10 cellular contexts compared by ENCODE assay signal in the genomic region with DNA sequence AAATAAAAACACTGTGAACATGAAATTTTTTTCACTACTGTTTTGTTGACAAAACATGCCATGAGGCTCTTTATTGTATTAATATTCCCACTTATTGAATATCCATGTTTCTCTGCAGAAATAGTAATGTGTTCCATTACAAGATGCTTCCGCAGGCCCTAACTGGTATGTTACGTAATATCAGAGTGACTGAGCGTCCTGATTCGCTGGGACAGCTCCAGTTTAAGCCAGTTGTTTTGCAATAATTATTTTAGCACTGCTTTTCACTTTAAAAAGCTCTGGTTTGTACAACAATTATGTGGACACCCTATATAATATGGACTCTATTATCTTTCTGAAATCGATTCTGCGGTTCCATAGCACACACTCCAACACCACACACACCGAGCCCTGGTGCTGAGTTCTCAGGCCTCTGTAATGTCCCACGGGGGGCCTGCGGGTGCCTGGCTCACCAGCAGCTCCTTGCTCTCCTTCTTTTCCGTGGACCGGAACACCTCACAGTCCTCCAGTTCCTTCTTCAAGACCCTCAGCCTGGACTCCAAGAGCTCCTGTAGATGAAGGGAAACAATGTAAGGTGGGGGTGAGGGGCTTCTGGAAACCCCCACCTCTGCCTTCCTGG. TPM values are rescaled to one million over a fixed set of nuclear protein-coding genes. Genes with fewer than 3 reads are reported as not detected.
DNase-seq lines count a peak whose midpoint lies in the region; ATAC-seq and TF ChIP-seq lines count a peak whose summit lies in the region.
"Had no signal": no experiment of that assay in that cellular context is flagged by ENCODE, and none has a peak within 500 bp of the region (broad histone marks: within the 10 kb centered on the region; RNA-seq: fewer than 3 reads in every experiment).

No MANE protein-coding gene starts in this region.

- 76% methylated on average over 11 of the region's 11 CpGs for WGBS in esophagus muscularis mucosa

- H3K27ac ChIP-seq in PC-9 (no peak overlapping the region), esophagus muscularis mucosa (replicated peaks in 1 of 4) (peak overlapping the region; percentile 18 to 86 (median 84)), rectal smooth muscle tissue (ENCODE audit: low read depth, low read length) (no peak overlapping the region)

- intact Hi-C loops in Caco-2 (cut with micrococcal nuclease; ENCODE audit: unreplicated experiment), result no loop called here
- intact Hi-C loops in PC-9 (cut with micrococcal nuclease; ENCODE audit: unreplicated experiment), result no loop called here
- intact Hi-C loops in esophagus muscularis mucosa (cut with DNase I), result no loop called here

- no peak for TF ChIP-seq POLR2A in esophagus muscularis mucosa (IDR thresholded peaks at IDR 0.05; ENCODE audit: low read depth)

- H3K9ac ChIP-seq in rectal smooth muscle tissue (ENCODE audit: low read length), result no peak overlapping the region

- H3K4me3 Mint-ChIP-seq in Caco-2 (ENCODE audit: unreplicated experiment), result peak overlapping the region; percentile 82

- H3K9me2 ChIP-seq in PC-9 (ENCODE audit: insufficient read depth), result no peaks in the 10 kb centered on the region

- H3K4me3 ChIP-seq in Caco-2 (ENCODE audit: low read depth, low read length) (no peak overlapping the region), PC-9 (peak overlapping the region; percentile 65; the same call in 1 of the 2 replicates), esophagus muscularis mucosa (peak overlapping the region in 2 of 4 donors; percentile 75 to 76), rectal smooth muscle tissue (ENCODE audit: low read length) (peak overlapping the region; percentile 79)

- BruUV-seq in Caco-2 (replicated peaks; lab: Mats Ljungman, UMichigan), result no TSS peak
- no TSS peak for BruUV-seq in PC-9 (replicated peaks; lab: Mats Ljungman, UMichigan)

- H3K27me3 ChIP-seq in Caco-2 (replicated peaks; ENCODE audit: control insufficient read depth, insufficient read depth, low read length), result no peaks in the 10 kb centered on the region; the same call in 1 of the 2 replicates
- no peaks in the 10 kb centered on the region for H3K27me3 ChIP-seq in PC-9 (ENCODE audit: insufficient read depth, low read depth)
- no peaks in the 10 kb centered on the region for H3K27me3 ChIP-seq in esophagus muscularis mucosa
- peaks cover 4% of the 10 kb centered on the region for H3K27me3 ChIP-seq in rectal smooth muscle tissue (ENCODE audit: control insufficient read depth, insufficient read depth, low read length)

- ATAC-seq in HG03457 (IDR thresholded peaks at IDR 0.05; ENCODE audit: unreplicated experiment), result no peak

- no peak overlapping the region for H3K27ac Mint-ChIP-seq in Caco-2 (ENCODE audit: unreplicated experiment)

- POLR2A ChIA-PET in Caco-2 (lab: Charles Lee) (no interaction called here), PC-9 (lab: Charles Lee; ENCODE audit: unreplicated experiment) (interaction anchor here (0.7 kb wide), 1 partner anchor 16 kb away, joined by 4 read pairs; no protein-coding TSS in a partner anchor)

- H3K79me2 ChIP-seq in PC-9 (ENCODE audit: low read depth), result no peaks in the 10 kb centered on the region

- CTCF ChIA-PET in Caco-2 (lab: Charles Lee) (interaction anchor here (0.6 kb wide), 1 partner anchor 23 kb away, joined by 3 read pairs; no protein-coding TSS in a partner anchor), PC-9 (lab: Charles Lee) (no interaction called here)

- TF ChIP-seq CTCF in Caco-2 (IDR thresholded peaks at IDR 0.05; ENCODE audit: insufficient read depth in 1 of 2, low read depth in 1 of 2, low read length in 1 of 2, severe bottlenecking in 1 of 2, unreplicated experiment in 1 of 2), result no peak
- TF ChIP-seq CTCF in PC-9 (conservative IDR thresholded peaks at IDR 0.05), result no peak
- TF ChIP-seq CTCF in esophagus muscularis mucosa (IDR thresholded peaks at IDR 0.05), result no peak

- no peaks in the 10 kb centered on the region for H4K20me1 ChIP-seq in PC-9 (ENCODE audit: insufficient read depth)

- no peaks in the 10 kb centered on the region for H3K9me3 Mint-ChIP-seq in Caco-2 (ENCODE audit: unreplicated experiment)

- peaks cover 15% of the 10 kb centered on the region for H3K27me3 Mint-ChIP-seq in Caco-2 (ENCODE audit: insufficient read depth, unreplicated experiment)

- peaks cover 39% of the 10 kb centered on the region for H3K4me1 Mint-ChIP-seq in Caco-2 (ENCODE audit: low read depth, unreplicated experiment)

- H2AFZ ChIP-seq in PC-9, result no peak overlapping the region

- peaks cover 21% of the 10 kb centered on the region; the same call in 1 of the 2 replicates for H3F3A ChIP-seq in PC-9 (ENCODE audit: insufficient read depth, low read depth)

- DNase-seq in Caco-2, result no peak
- DNase-seq in PC-9, result no peak
- DNase-seq in esophagus muscularis mucosa (ENCODE audit: extremely low spot score), result no peak
- no peak for DNase-seq in NCI-H1436 (lab: John Stamatoyannopoulos, UW)
- no peak for DNase-seq in NCI-H2196 treated with DMSO at 0.1 percent for 48 hours (lab: John Stamatoyannopoulos, UW; ENCODE audit: unreplicated experiment)
- no peak for DNase-seq in cerebellar nuclear complex (lab: John Stamatoyannopoulos, UW)

- H3K4me2 ChIP-seq in PC-9, result peak overlapping the region; percentile 82

- H3K9me3 ChIP-seq in Caco-2 (no peaks in the 10 kb centered on the region), PC-9 (ENCODE audit: insufficient read depth, low read depth) (no peaks in the 10 kb centered on the region), esophagus muscularis mucosa (no peaks in the 10 kb centered on the region)

- TF ChIP-seq EP300 in esophagus muscularis mucosa (IDR thresholded peaks at IDR 0.05), result no peak

- H3K36me3 ChIP-seq in Caco-2 (ENCODE audit: control insufficient read depth, insufficient read depth, low read length) (no peaks in the 10 kb centered on the region), PC-9 (ENCODE audit: low read depth) (no peaks in the 10 kb centered on the region), esophagus muscularis mucosa (peaks cover 0 to 11% (median 0%) of the 10 kb centered on the region in 4 donors), rectal smooth muscle tissue (ENCODE audit: control insufficient read depth, insufficient read depth, low read length) (no peaks in the 10 kb centered on the region)

- no peaks in the 10 kb centered on the region for H3K4me1 ChIP-seq in Caco-2
- peaks cover 12% of the 10 kb centered on the region for H3K4me1 ChIP-seq in PC-9 (replicated peaks; ENCODE audit: insufficient read depth)
- H3K4me1 ChIP-seq in esophagus muscularis mucosa, result peaks cover 14 to 47% (median 40%) of the 10 kb centered on the region in 4 donors
- H3K4me1 ChIP-seq in rectal smooth muscle tissue (ENCODE audit: control insufficient read depth, insufficient read depth, low read length), result no peaks in the 10 kb centered on the region

- peaks cover 32% of the 10 kb centered on the region for H3K36me3 Mint-ChIP-seq in Caco-2 (ENCODE audit: insufficient read depth, unreplicated experiment)

RNA-seq across cellular contexts. Expression of a gene that starts 1.8 kb away (rescaled TPM):
- total RNA-seq in Caco-2 (2022) (0.86 and 1.0 TPM in 2 replicates), PC-9 (2021) (9.2 and 10.4 TPM in 2 replicates), esophagus muscularis mucosa (1 to 10 TPM; 2.1 to 5.8 (median 3.4) TPM)

RNA-seq across cellular contexts. Expression of a gene that starts 19.9 kb away (rescaled TPM):
- total RNA-seq in Caco-2 (2022), result 23.6 and 28.7 TPM in 2 replicates
- total RNA-seq in PC-9 (2021), result 57.6 and 66.0 TPM in 2 replicates
- 10 to 100 TPM in 3 of 4 donors, 1 to 10 TPM in 1; 9.8 to 22.4 (median 18.2) TPM for total RNA-seq in esophagus muscularis mucosa

RNA-seq across cellular contexts. Expression of a gene that starts 40.5 kb away (rescaled TPM):
- 2,098 and 2,258 TPM in 2 replicates for total RNA-seq in Caco-2 (2022)
- total RNA-seq in PC-9 (2021), result 2,373 and 2,766 TPM in 2 replicates
- 1,000 to 10,000 TPM; 1,252 to 1,898 (median 1,625) TPM for total RNA-seq in esophagus muscularis mucosa

RNA-seq across cellular contexts. Expression of a gene that starts 55.8 kb away (rescaled TPM):
- total RNA-seq in Caco-2 (2022) (not detected in 2 replicates), PC-9 (2021) (not detected in 2 replicates), esophagus muscularis mucosa (not detected)
- total RNA-seq: lung, SK-MEL-5 had no signal

RNA-seq across cellular contexts. Expression of a gene that starts 57.7 kb away (rescaled TPM):
- 11.9 and 13.6 TPM in 2 replicates for total RNA-seq in Caco-2 (2022)
- 15.2 and 15.7 TPM in 2 replicates for total RNA-seq in PC-9 (2021)
- 10 to 100 TPM; 10.3 to 21.9 (median 18.4) TPM for total RNA-seq in esophagus muscularis mucosa

Comparison
In these comparisons a context has a peak if more than half of its experiments do, and no peak if none do; other contexts are left out.
1. H3K27ac ChIP-seq: peak in esophagus muscularis mucosa (4 of 4); none in PC-9 (single experiment) and rectal smooth muscle tissue (single experiment).